8 cellular contexts compared by ENCODE assay signal in genomic region chr16:85616608-85617311, GRCh38. TPM values are rescaled to one million over a fixed set of nuclear protein-coding genes. Genes with fewer than 3 reads are reported as not detected.
DNase-seq lines count a peak whose midpoint lies in the region; ATAC-seq and TF ChIP-seq lines count a peak whose summit lies in the region.

No MANE protein-coding gene starts in this region.

- peak overlapping the region; percentile 6 to 80 (median 66); a peak in 18 of 22 replicates for H3K27ac ChIP-seq in BLaER1 treated with 17β-estradiol and CSF1 and Interleukin-3, amounts not matched to agents 10 nM and 100 nM
- H3K27ac ChIP-seq in OCI-LY7 (ENCODE audit: low read depth, low read length, poor library complexity, severe bottlenecking): peak overlapping the region; percentile 2
- peak overlapping the region; percentile 90 to 96 (median 95) for H3K27ac ChIP-seq in esophagus squamous epithelium
- peak overlapping the region; percentile 91 to 99 (median 95) for H3K27ac ChIP-seq in gastrocnemius medialis

- H3K27me3 ChIP-seq in BLaER1 treated with 17β-estradiol and CSF1 and Interleukin-3, amounts not matched to agents 10 nM and 100 nM: no peaks in the 10 kb centered on the region
- H3K27me3 ChIP-seq in esophagus squamous epithelium (peaks cover 0 to 5% (median 0%) of the 10 kb centered on the region in 4 donors), gastrocnemius medialis (no peaks in the 10 kb centered on the region)

- CTCF ChIA-PET in OCI-LY7 (lab: Charles Lee; ENCODE audit: unreplicated experiment): interaction anchor here (0.5 to 2.7 kb wide), 9 partner anchors 11 to 177 kb away, joined by 3 to 16 read pairs (median 4); no protein-coding TSS in a partner anchor

- DNase-seq in OCI-LY7 (ENCODE audit: low spot score): peak; percentile 36
- peak; percentile 24 for DNase-seq in esophagus squamous epithelium (lab: John Stamatoyannopoulos, UW)
- peak in 1 of 2 donors; percentile 56 for DNase-seq in gastrocnemius medialis
- DNase-seq in NCI-H1105 treated with DMSO at 0.1 percent for 48 hours (lab: John Stamatoyannopoulos, UW): no peak
- DNase-seq in osteocyte (ENCODE audit: extremely low spot score, unreplicated experiment): no peak

- 35 to 65% methylated on average over 8 to 12 of the region's 28 CpGs for WGBS in esophagus squamous epithelium, 2 donors

- H3K36me3 Mint-ChIP-seq in osteocyte (ENCODE audit: unreplicated experiment): peaks cover 7% of the 10 kb centered on the region

- no peaks in the 10 kb centered on the region for H3K9me2 ChIP-seq in OCI-LY7 (ENCODE audit: insufficient read depth, low read length)

- POLR2A ChIA-PET in OCI-LY7 (lab: Charles Lee): interaction anchor here (0.5 to 0.9 kb wide), 5 partner anchors 63 to 1426 kb away, joined by 3 to 5 read pairs (median 3); no protein-coding TSS in a partner anchor

- peaks cover 20% of the 10 kb centered on the region for H3K4me1 Mint-ChIP-seq in osteocyte (ENCODE audit: unreplicated experiment)

- H4K20me1 ChIP-seq in BLaER1 treated with 17β-estradiol and CSF1 and Interleukin-3, amounts not matched to agents 10 nM and 100 nM: peaks cover 58 to 87% (median 74%) of the 10 kb centered on the region in 11 experiments
- H4K20me1 ChIP-seq in OCI-LY7 (ENCODE audit: insufficient read depth, low read length): peaks cover 19% of the 10 kb centered on the region

- H3K9ac ChIP-seq in BLaER1 treated with 17β-estradiol and CSF1 and Interleukin-3, amounts not matched to agents 10 nM and 100 nM: peak overlapping the region; percentile 53 to 85 (median 72); a peak in 20 of 22 replicates

- H3K27me3 Mint-ChIP-seq in osteocyte (ENCODE audit: unreplicated experiment): no peaks in the 10 kb centered on the region

- H3K4me3 Mint-ChIP-seq in osteocyte (ENCODE audit: unreplicated experiment): no peak overlapping the region

- H3K79me2 ChIP-seq in OCI-LY7 (ENCODE audit: insufficient read depth, low read depth, low read length): peaks cover 68% of the 10 kb centered on the region; the same call in 1 of the 2 replicates

- no peaks in the 10 kb centered on the region for H3K9me3 Mint-ChIP-seq in osteocyte (ENCODE audit: unreplicated experiment)

- TF ChIP-seq CTCF in OCI-LY7 (conservative IDR thresholded peaks at IDR 0.05; ENCODE audit: low read length) (no peak), esophagus squamous epithelium (IDR thresholded peaks at IDR 0.05) (no peak), gastrocnemius medialis (IDR thresholded peaks at IDR 0.05 in 4 of 5, conservative IDR thresholded peaks at IDR 0.05 in 1 of 5) (no peak), osteocyte (IDR thresholded peaks at IDR 0.05) (no peak)

- no peaks in the 10 kb centered on the region for H3K9me3 ChIP-seq in BLaER1 treated with 17β-estradiol and CSF1 and Interleukin-3, amounts not matched to agents 10 nM and 100 nM (replicated peaks in 1 of 11)
- no peaks in the 10 kb centered on the region for H3K9me3 ChIP-seq in OCI-LY7 (ENCODE audit: low read length)
- H3K9me3 ChIP-seq in esophagus squamous epithelium: no peaks in the 10 kb centered on the region
- no peaks in the 10 kb centered on the region for H3K9me3 ChIP-seq in gastrocnemius medialis

- TF ChIP-seq POLR2A in esophagus squamous epithelium (IDR thresholded peaks at IDR 0.05) (no peak), gastrocnemius medialis (IDR thresholded peaks at IDR 0.05) (peak in 1 of 2 donors; percentile 21)

- peaks cover 0 to 27% (median 18%) of the 10 kb centered on the region in 11 experiments; a peak in 16 of 22 replicates for H3K36me3 ChIP-seq in BLaER1 treated with 17β-estradiol and CSF1 and Interleukin-3, amounts not matched to agents 10 nM and 100 nM
- H3K36me3 ChIP-seq in OCI-LY7 (ENCODE audit: insufficient read depth, low read length) (peaks cover 22% of the 10 kb centered on the region; the same call in 1 of the 2 replicates), esophagus squamous epithelium (peaks cover 0 to 8% (median 0%) of the 10 kb centered on the region in 3 donors), gastrocnemius medialis (no peaks in the 10 kb centered on the region)

- no TSS peak for BruUV-seq in OCI-LY7 (replicated peaks; lab: Mats Ljungman, UMichigan)

- H3K4me1 ChIP-seq in BLaER1 treated with 17β-estradiol and CSF1 and Interleukin-3, amounts not matched to agents 10 nM and 100 nM: peaks cover 52 to 85% (median 77%) of the 10 kb centered on the region in 10 experiments
- H3K4me1 ChIP-seq in OCI-LY7 (ENCODE audit: insufficient read depth, low read length, poor library complexity, severe bottlenecking) (peaks cover 44% of the 10 kb centered on the region), esophagus squamous epithelium (peaks cover 38 to 84% (median 66%) of the 10 kb centered on the region in 3 donors), gastrocnemius medialis (peaks cover 40 to 43% of the 10 kb centered on the region in 2 donors)

- H3K4me3 ChIP-seq in BLaER1 treated with 17β-estradiol and CSF1 and Interleukin-3, amounts not matched to agents 10 nM and 100 nM: peak overlapping the region; percentile 36 to 69 (median 51); a peak in 19 of 20 replicates
- H3K4me3 ChIP-seq in OCI-LY7 (ENCODE audit: low read depth, low read length, poor library complexity, severe bottlenecking) (peak overlapping the region; percentile 76), esophagus squamous epithelium (peak overlapping the region in 3 of 4 donors; percentile 13 to 78 (median 17)), gastrocnemius medialis (peak overlapping the region in 3 of 4 donors; percentile 5 to 8 (median 8))

- H2AFZ ChIP-seq in OCI-LY7 (ENCODE audit: low read length): no peak overlapping the region

- in situ Hi-C loops in gastrocnemius medialis (cut with MboI; ENCODE audit: low sequenced_read_pairs in 4 of 4): no loop called here

- peak overlapping the region; percentile 87 to 99 (median 98) for H3K4me2 ChIP-seq in BLaER1 treated with 17β-estradiol and CSF1 and Interleukin-3, amounts not matched to agents 10 nM and 100 nM
- H3K4me2 ChIP-seq in OCI-LY7 (ENCODE audit: low read length): peak overlapping the region; percentile 96

- peak; percentile 33 for ATAC-seq in GM19463 (IDR thresholded peaks at IDR 0.05; ENCODE audit: unreplicated experiment)
- no peak for ATAC-seq in gastrocnemius medialis
- ATAC-seq in HG03039 (IDR thresholded peaks at IDR 0.05; ENCODE audit: unreplicated experiment): no peak

- intact Hi-C loops in OCI-LY7 (cut with micrococcal nuclease; ENCODE audit: unreplicated experiment): no loop called here
- intact Hi-C loops in esophagus squamous epithelium (cut with DNase I): no loop called here
- intact Hi-C loops in gastrocnemius medialis (cut with DNase I; ENCODE audit: low total_unique reads): no loop called here

- no peak overlapping the region for H3K27ac Mint-ChIP-seq in osteocyte (ENCODE audit: unreplicated experiment)

RNA-seq across cellular contexts. Expression of gene GSE1, which starts 3.6 kb away (rescaled TPM):
- 30.9 and 32.4 TPM in 2 replicates for total RNA-seq in OCI-LY7 (2014; rRNA removed; shearing (Covaris generic))
- 56.2 and 66.6 TPM in 2 replicates for total RNA-seq in OCI-LY7 (2022)
- total RNA-seq in esophagus squamous epithelium: 10 to 100 TPM; 24.6 to 33.6 (median 28.9) TPM
- total RNA-seq in gastrocnemius medialis: 10 to 100 TPM; 45.1 to 89.3 (median 71.3) TPM
- 57.3 and 64.1 TPM in 2 replicates for total RNA-seq in osteocyte

Comparison
In these comparisons a context has a peak if more than half of its experiments do, and no peak if none do; other contexts are left out.
1. H3K27ac ChIP-seq: peak in every context shown above with its lines; median percentile 95 in esophagus squamous epithelium; 95 in gastrocnemius medialis; 66 in BLaER1 treated with 17β-estradiol and CSF1 and Interleukin-3, amounts not matched to agents 10 nM and 100 nM; 2 in OCI-LY7.
2. H3K4me3 ChIP-seq: peak in every context shown above with its lines; median percentile 76 in OCI-LY7; 51 in BLaER1 treated with 17β-estradiol and CSF1 and Interleukin-3, amounts not matched to agents 10 nM and 100 nM; 17 in esophagus squamous epithelium; 8 in gastrocnemius medialis.
3. DNase-seq: peak in OCI-LY7 (single experiment) and esophagus squamous epithelium (single experiment); none in NCI-H1105 treated with DMSO at 0.1 percent for 48 hours (single experiment) and osteocyte (single experiment).